9 cellular contexts compared by ENCODE assay signal in the genomic region with DNA sequence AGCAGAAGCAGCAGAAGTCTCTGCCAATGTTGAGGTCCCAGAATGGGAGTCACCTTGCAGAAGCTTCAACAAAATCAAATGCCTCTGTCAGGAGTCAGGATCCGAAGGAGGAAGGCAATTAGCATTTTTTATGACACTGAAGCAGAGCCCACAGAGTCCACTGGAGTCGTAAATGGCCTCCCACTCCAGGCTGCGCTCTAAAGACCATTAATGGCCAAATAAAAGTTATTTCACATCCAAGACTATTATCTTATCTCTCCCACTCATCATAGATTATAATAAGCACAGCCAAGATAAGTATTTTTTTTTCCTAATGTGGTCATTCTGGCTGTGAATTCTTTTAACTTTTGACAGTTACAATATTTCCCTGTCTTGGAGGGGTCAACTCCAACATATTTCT.
"Had no signal": no experiment of that assay in that cellular context is flagged by ENCODE, and none has a peak within 500 bp of the region (broad histone marks: within the 10 kb centered on the region; RNA-seq: fewer than 3 reads in every experiment).

No MANE protein-coding gene starts in this region.

- H3K27ac ChIP-seq: GM23248 had no signal

- ATAC-seq: K562 had no signal

- H3K4me3 ChIP-seq: GM23248, K562 had no signal

- FAIRE-seq: H54, HTR-8/SVneo, K562 had no signal

- H3K4me3 Mint-ChIP-seq: H9, HFFc6 had no signal

- H3K27ac Mint-ChIP-seq: HFFc6 had no signal

- H3K9ac ChIP-seq: GM23248 had no signal

- DNase-seq: GM23248, H9, HCEC 1CT, HFFc6, IMR-90, KG1 had no signal
